Comparison of ENCODE assay signal across 8 cellular contexts in genomic region chr2:218398437-218399390, GRCh38. TPM values are rescaled to one million over a fixed set of nuclear protein-coding genes. Genes with fewer than 3 reads are reported as not detected.
DNase-seq lines count a peak whose midpoint lies in the region; ATAC-seq and TF ChIP-seq lines count a peak whose summit lies in the region.

No MANE protein-coding gene starts in this region.

- ATAC-seq in GM18907 (IDR thresholded peaks at IDR 0.05; ENCODE audit: unreplicated experiment) (peak; percentile 18), HG03432 (IDR thresholded peaks at IDR 0.05; ENCODE audit: unreplicated experiment) (peak; percentile 27), SK-N-SH treated with all-trans-retinoic acid at 6 μM for 48 hours (peak; percentile 3), left ventricle myocardium superior (peak; percentile 65), GM21576 (IDR thresholded peaks at IDR 0.05; ENCODE audit: unreplicated experiment) (no peak)

- DNase-seq in AG20443 (ENCODE audit: low spot score) (peak; percentile 84), amniotic stem cell (lab: John Stamatoyannopoulos, UW) (peak; percentile 65), left ventricle myocardium superior (peak; percentile 93), posterior cingulate gyrus (peak in 8 of 10 donors; percentile 54 to 95 (median 63))

- intact Hi-C loops in left ventricle myocardium superior (cut with micrococcal nuclease), result no loop called here
- intact Hi-C loops in posterior cingulate gyrus (cut with DNase I), result loop anchor here (5.0 kb wide), 3 partner anchors 96 to 181 kb away; partner anchors contain the start of gene ARPC2

TF ChIP-seq in SK-N-SH treated with all-trans-retinoic acid at 6 μM for 48 hours, 23 proteins besides CTCF, POLR2A, EP300 and RAD21:
- TF ChIP-seq PATZ1 (CRISPR knock-in tag; IDR thresholded peaks at IDR 0.05; ENCODE audit: borderline replicate concordance), result no peak
- no peak for TF ChIP-seq CSDC2 (CRISPR knock-in tag; IDR thresholded peaks at IDR 0.05)
- no peak for TF ChIP-seq ZNF70 (CRISPR knock-in tag; IDR thresholded peaks at IDR 0.05)
- TF ChIP-seq RARB (CRISPR knock-in tag; IDR thresholded peaks at IDR 0.05), result no peak
- TF ChIP-seq, protein P1, sequence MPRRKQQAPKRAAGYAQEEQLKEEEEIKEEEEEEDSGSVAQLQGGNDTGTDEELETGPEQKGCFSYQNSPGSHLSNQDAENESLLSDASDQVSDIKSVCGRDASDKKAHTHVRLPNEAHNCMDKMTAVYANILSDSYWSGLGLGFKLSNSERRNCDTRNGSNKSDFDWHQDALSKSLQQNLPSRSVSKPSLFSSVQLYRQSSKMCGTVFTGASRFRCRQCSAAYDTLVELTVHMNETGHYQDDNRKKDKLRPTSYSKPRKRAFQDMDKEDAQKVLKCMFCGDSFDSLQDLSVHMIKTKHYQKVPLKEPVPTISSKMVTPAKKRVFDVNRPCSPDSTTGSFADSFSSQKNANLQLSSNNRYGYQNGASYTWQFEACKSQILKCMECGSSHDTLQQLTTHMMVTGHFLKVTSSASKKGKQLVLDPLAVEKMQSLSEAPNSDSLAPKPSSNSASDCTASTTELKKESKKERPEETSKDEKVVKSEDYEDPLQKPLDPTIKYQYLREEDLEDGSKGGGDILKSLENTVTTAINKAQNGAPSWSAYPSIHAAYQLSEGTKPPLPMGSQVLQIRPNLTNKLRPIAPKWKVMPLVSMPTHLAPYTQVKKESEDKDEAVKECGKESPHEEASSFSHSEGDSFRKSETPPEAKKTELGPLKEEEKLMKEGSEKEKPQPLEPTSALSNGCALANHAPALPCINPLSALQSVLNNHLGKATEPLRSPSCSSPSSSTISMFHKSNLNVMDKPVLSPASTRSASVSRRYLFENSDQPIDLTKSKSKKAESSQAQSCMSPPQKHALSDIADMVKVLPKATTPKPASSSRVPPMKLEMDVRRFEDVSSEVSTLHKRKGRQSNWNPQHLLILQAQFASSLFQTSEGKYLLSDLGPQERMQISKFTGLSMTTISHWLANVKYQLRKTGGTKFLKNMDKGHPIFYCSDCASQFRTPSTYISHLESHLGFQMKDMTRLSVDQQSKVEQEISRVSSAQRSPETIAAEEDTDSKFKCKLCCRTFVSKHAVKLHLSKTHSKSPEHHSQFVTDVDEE (CRISPR knock-in tag; IDR thresholded peaks at IDR 0.05), result no peak
- TF ChIP-seq TOX (CRISPR knock-in tag; IDR thresholded peaks at IDR 0.05; ENCODE audit: borderline replicate concordance), result no peak
- no peak for TF ChIP-seq BACH2 (CRISPR knock-in tag; IDR thresholded peaks at IDR 0.05; ENCODE audit: borderline replicate concordance)

RNA-seq across cellular contexts. Expression of gene CTDSP1, which starts 1.0 kb away (rescaled TPM):
- total RNA-seq in left ventricle myocardium superior, result 113 TPM

RNA-seq across cellular contexts. Expression of gene SLC11A1, which starts 16.6 kb away (rescaled TPM):
- total RNA-seq in left ventricle myocardium superior, result 4.5 TPM

RNA-seq across cellular contexts. Expression of gene VIL1, which starts 20.2 kb away (rescaled TPM):
- not detected for total RNA-seq in left ventricle myocardium superior

RNA-seq across cellular contexts. Expression of gene CATIP, which starts 42.1 kb away (rescaled TPM):
- not detected for total RNA-seq in left ventricle myocardium superior
